Comparison of ENCODE assay signal across 8 cellular contexts in genomic region chr3:99645277-99646106, GRCh38. TPM values are rescaled to one million over a fixed set of nuclear protein-coding genes. Genes with fewer than 3 reads are reported as not detected.
A peak's percentile ranks its signal among the peaks of the same experiment; 100 is the strongest.
DNase-seq lines count a peak whose midpoint lies in the region; ATAC-seq and TF ChIP-seq lines count a peak whose summit lies in the region.
"Had no signal": no experiment of that assay in that cellular context is flagged by ENCODE, and none has a peak within 500 bp of the region (broad histone marks: within the 10 kb centered on the region; RNA-seq: fewer than 3 reads in every experiment).

No MANE protein-coding gene starts in this region.

- peaks cover 29% of the 10 kb centered on the region for H3F3A ChIP-seq in GM23248 (ENCODE audit: insufficient read depth)

- WGBS in GM23248 (ENCODE audit: low coverage in 1 of 2, low lambda C conversion rate in 2 of 2, missing lambda C conversion rate in 2 of 2), 2 experiments, result 40 to 51% methylated on average over 5 of the region's 5 CpGs
- 48% methylated on average over 5 of the region's 5 CpGs for WGBS in suprapubic skin

- H3K27me3 ChIP-seq in GM23248 (replicated peaks; ENCODE audit: insufficient read depth) (no peaks in the 10 kb centered on the region), SJSA1 (replicated peaks) (no peaks in the 10 kb centered on the region), cardiac muscle cell (peaks cover 18% of the 10 kb centered on the region), suprapubic skin (no peaks in the 10 kb centered on the region)

- H3K4me2 ChIP-seq in GM23248 (ENCODE audit: unreplicated experiment), result peak overlapping the region; percentile 0

- no peaks in the 10 kb centered on the region for H4K20me1 ChIP-seq in GM23248 (ENCODE audit: insufficient read depth)

- TF ChIP-seq POLR2A in suprapubic skin (IDR thresholded peaks at IDR 0.05), result no peak

- H3K27ac ChIP-seq in GM23248, result peak overlapping the region; percentile 33
- peak overlapping the region; percentile 32; the same call in 1 of the 2 replicates for H3K27ac ChIP-seq in SJSA1
- no peak overlapping the region for H3K27ac ChIP-seq in cardiac muscle cell
- H3K27ac ChIP-seq in suprapubic skin, result peak overlapping the region; percentile 63

- ATAC-seq in GM21529 (IDR thresholded peaks at IDR 0.05; ENCODE audit: unreplicated experiment), result no peak
- ATAC-seq in HG03460 (IDR thresholded peaks at IDR 0.05; ENCODE audit: unreplicated experiment), result no peak

- no peak overlapping the region for H3K4me3 ChIP-seq in GM23248
- no peak overlapping the region for H3K4me3 ChIP-seq in SJSA1
- no peak overlapping the region for H3K4me3 ChIP-seq in cardiac muscle cell
- H3K4me3 ChIP-seq in suprapubic skin, result no peak overlapping the region

- TF ChIP-seq CTCF in cardiac muscle cell (IDR thresholded peaks at IDR 0.05; ENCODE audit: low read depth, low read length), result peak; percentile 75
- TF ChIP-seq CTCF in suprapubic skin (IDR thresholded peaks at IDR 0.05), result peak; percentile 31 to 45

- TF ChIP-seq EP300 in suprapubic skin (IDR thresholded peaks at IDR 0.05), result no peak

- peak overlapping the region; percentile 23; the same call in 1 of the 2 replicates for H3K9ac ChIP-seq in GM23248

- H3K4me1 ChIP-seq in GM23248 (ENCODE audit: insufficient read depth), result peaks cover 63% of the 10 kb centered on the region
- H3K4me1 ChIP-seq in SJSA1 (replicated peaks), result peaks cover 49% of the 10 kb centered on the region
- no peaks in the 10 kb centered on the region for H3K4me1 ChIP-seq in cardiac muscle cell (ENCODE audit: low read depth)
- peaks cover 26% of the 10 kb centered on the region for H3K4me1 ChIP-seq in suprapubic skin

- H3K9me3 ChIP-seq in GM23248 (ENCODE audit: low read depth) (no peaks in the 10 kb centered on the region), SJSA1 (replicated peaks) (no peaks in the 10 kb centered on the region), cardiac muscle cell (ENCODE audit: low read depth) (no peaks in the 10 kb centered on the region), suprapubic skin (no peaks in the 10 kb centered on the region)

- peak overlapping the region; percentile 44 for H2AFZ ChIP-seq in GM23248

- in situ Hi-C loops in GM23248 (cut with MboI), result no loop called here

- no peaks in the 10 kb centered on the region for H3K9me2 ChIP-seq in GM23248 (ENCODE audit: insufficient read depth)

- H3K36me3 ChIP-seq in GM23248 (ENCODE audit: low read depth) (no peaks in the 10 kb centered on the region), SJSA1 (peaks cover 34% of the 10 kb centered on the region), cardiac muscle cell (no peaks in the 10 kb centered on the region), suprapubic skin (no peaks in the 10 kb centered on the region)

- peak; percentile 76 for DNase-seq in GM23248
- DNase-seq in SJSA1 (ENCODE audit: low read depth in 1 of 2, low spot score in 2 of 2), result peak in 1 of 2 experiments; percentile 44
- DNase-seq in cardiac muscle cell (ENCODE audit: low read depth in 1 of 2, low spot score in 1 of 2), result peak; percentile 30 to 85
- no peak for DNase-seq in suprapubic skin (ENCODE audit: low spot score in 2 of 2)
- DNase-seq in cortex of kidney (lab: John Stamatoyannopoulos, UW), result no peak
- DNase-seq: activated B cell treated with CpG ODN at 0.5 μM for 24 hours had no signal

- H3K79me2 ChIP-seq in GM23248 (ENCODE audit: insufficient read depth), result peaks cover 25% of the 10 kb centered on the region; the same call in 1 of the 2 replicates

RNA-seq across cellular contexts. Expression of gene COL8A1, which starts 7.1 kb away (rescaled TPM):
- 157 and 189 TPM in 2 replicates for total RNA-seq in GM23248 (2014; rRNA removed; shearing (Covaris generic))
- 164 TPM in 2 replicates for polyA plus RNA-seq in GM23248 (2016; fragmentation: Nextera tagmentation; extraction: Ambion mirVana)
- 42.2 and 54.8 TPM in 2 replicates for total RNA-seq in SJSA1 (2014; rRNA removed; shearing (Covaris generic))
- 1.5 and 6.9 TPM in 2 replicates for total RNA-seq in cardiac muscle cell
- 2.4 and 5.1 TPM in 2 replicates for polyA plus RNA-seq in cardiac muscle cell
- total RNA-seq in suprapubic skin, result 10 to 100 TPM in 1 of 4 donors, 1 to 10 TPM in 3; 3.2 to 14.9 (median 5.6) TPM

Comparison
In these comparisons a context has a peak if more than half of its experiments do, and no peak if none do; other contexts are left out.
1. DNase-seq: peak in GM23248 (single experiment) and cardiac muscle cell (2 of 2); none in suprapubic skin (0 of 2) and cortex of kidney (single experiment).